ENCODE assay signal across 17 cellular contexts in the genomic region with DNA sequence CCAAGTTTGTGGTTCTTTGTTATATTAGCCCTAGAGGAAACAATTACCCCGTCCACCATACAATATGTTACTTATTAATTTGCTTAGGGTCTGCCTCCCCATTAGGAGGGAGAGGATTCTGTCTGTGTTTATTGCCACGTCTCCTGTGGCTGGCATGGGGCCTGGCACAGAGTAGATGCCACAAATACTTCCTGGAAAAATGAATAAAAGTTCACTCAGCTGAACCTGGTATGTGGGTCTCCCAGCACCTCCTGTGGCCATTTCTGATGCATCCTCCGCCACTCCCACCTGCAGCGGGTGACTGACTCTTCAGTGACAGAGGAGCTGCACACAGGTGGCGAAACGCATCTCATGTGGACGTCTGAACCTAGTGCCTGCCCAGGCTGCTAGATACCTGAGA.
DNase-seq lines count a peak whose midpoint lies in the region; ATAC-seq and TF ChIP-seq lines count a peak whose summit lies in the region.
"Had no signal": no experiment of that assay in that cellular context is flagged by ENCODE, and none has a peak within 500 bp of the region (broad histone marks: within the 10 kb centered on the region; RNA-seq: fewer than 3 reads in every experiment).

No MANE protein-coding gene starts in this region.

- intact Hi-C loops in body of pancreas (cut with DNase I) = no loop called here

- no peak for TF ChIP-seq POLR2A in body of pancreas (IDR thresholded peaks at IDR 0.05)

- no peak overlapping the region for H3K4me3 ChIP-seq in body of pancreas
- H3K4me3 ChIP-seq: BLaER1 had no signal

- peaks cover 14% of the 10 kb centered on the region for H3K4me1 ChIP-seq in body of pancreas

- no peaks in the 10 kb centered on the region for H3K9me3 ChIP-seq in body of pancreas

- H3K36me3 ChIP-seq in body of pancreas (replicated peaks in 1 of 2; ENCODE audit: insufficient read depth in 1 of 2, low read depth in 2 of 2) = no peaks in the 10 kb centered on the region
- H3K36me3 ChIP-seq: BLaER1 had no signal

- ATAC-seq in body of pancreas (peak; percentile 85), HG03139 (IDR thresholded peaks at IDR 0.05; ENCODE audit: unreplicated experiment) (no peak)

- no peaks in the 10 kb centered on the region for H3K27me3 ChIP-seq in body of pancreas
- H3K27me3 ChIP-seq: BLaER1 had no signal

- no peak for TF ChIP-seq CTCF in body of pancreas (IDR thresholded peaks at IDR 0.05)

- WGBS in body of pancreas, 2 donors = 57 to 66% methylated on average over 7 of the region's 7 CpGs

- in situ Hi-C loops in Caki2 (cut with HindIII; ENCODE audit: low pct_unique_long_range_greater_than_20kb, low sequenced_read_pairs) = no loop called here

- peak overlapping the region in 3 of 4 donors; percentile 39 to 64 (median 52) for H3K27ac ChIP-seq in body of pancreas
- H3K27ac ChIP-seq: BLaER1, HL-60 had no signal

- DNase-seq in Caki2 (ENCODE audit: low read depth) = peak; percentile 19
- DNase-seq in body of pancreas = peak; percentile 17 to 53 (median 38)
- DNase-seq in kidney glomerular epithelial cell (lab: John Stamatoyannopoulos, UW) = peak; percentile 64
- DNase-seq in renal cortical epithelial cell (ENCODE audit: low read depth) = peak; percentile 92
- DNase-seq in iPS-NIHi7 (ENCODE audit: extremely low spot score) = no peak
- DNase-seq in T-helper 2 cell = no peak
- DNase-seq in occipital lobe (lab: John Stamatoyannopoulos, UW) = no peak
- DNase-seq: 8988T; Calu3; CD4-positive, alpha-beta memory T cell; DMS79 treated with DMSO at 0.1 percent for 48 hours; GF-D8; GOT3; H9 had no signal

Comparison
In these comparisons a context has a peak if more than half of its experiments do, and no peak if none do; other contexts are left out.
1. DNase-seq: peak in Caki2 (single experiment), body of pancreas (4 of 4), kidney glomerular epithelial cell (single experiment) and renal cortical epithelial cell (single experiment); none in iPS-NIHi7 (single experiment), T-helper 2 cell (0 of 5) and occipital lobe (single experiment).